Comparison of ENCODE assay signal across 10 cellular contexts in the genomic region with DNA sequence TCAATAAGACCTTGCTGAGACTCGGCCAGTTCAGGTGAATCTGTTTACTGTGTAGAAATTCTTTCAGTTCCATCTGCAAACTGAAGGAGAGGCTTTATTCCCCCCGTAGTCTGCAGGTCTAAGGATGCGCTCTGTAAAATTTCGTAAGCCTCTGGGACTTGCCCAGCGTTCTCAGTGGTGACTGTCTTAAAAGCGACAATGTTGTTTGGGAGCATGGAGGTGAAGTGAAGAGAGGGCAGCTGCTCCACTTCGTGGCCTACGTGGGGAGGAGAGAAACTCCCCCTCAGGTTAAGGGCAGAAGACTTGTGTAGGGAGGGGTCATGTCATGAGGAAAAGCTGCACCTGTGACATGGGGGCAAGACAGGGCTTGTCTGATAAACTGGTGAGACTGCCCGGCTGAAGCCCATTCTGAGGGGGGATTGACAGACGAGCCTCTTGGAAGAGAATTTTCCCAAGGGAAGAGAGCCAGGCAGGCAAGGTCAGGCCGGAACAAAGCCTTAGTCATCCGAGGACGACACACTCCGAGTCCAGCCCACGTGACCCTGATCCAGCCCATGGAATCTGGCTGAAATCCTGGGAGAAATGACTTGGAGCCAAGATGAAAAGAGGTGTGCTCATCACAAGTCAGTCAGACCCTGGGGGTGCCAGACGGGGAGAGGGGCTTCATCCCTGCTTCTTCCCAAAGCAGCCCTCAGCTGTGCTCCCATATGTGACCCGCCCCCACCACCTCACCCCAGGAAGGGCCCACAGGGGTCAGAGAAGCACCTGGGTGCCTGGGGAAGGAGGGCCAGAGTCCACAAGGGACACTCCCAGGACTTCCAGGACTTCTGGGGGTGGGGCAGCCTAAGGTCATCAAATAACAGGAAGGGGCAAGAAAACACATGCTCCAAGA.
A peak's percentile ranks its signal among the peaks of the same experiment; 100 is the strongest.
DNase-seq lines count a peak whose midpoint lies in the region; ATAC-seq and TF ChIP-seq lines count a peak whose summit lies in the region.
"Had no signal": no experiment of that assay in that cellular context is flagged by ENCODE, and none has a peak within 500 bp of the region (broad histone marks: within the 10 kb centered on the region; RNA-seq: fewer than 3 reads in every experiment).

No MANE protein-coding gene starts in this region.

- H4K20me1 ChIP-seq in SK-N-SH (ENCODE audit: insufficient read depth): no peaks in the 10 kb centered on the region

- ATAC-seq in foreskin keratinocyte (peak; percentile 86), GM21825 (IDR thresholded peaks at IDR 0.05; ENCODE audit: unreplicated experiment) (no peak), GM21737 (IDR thresholded peaks at IDR 0.05; ENCODE audit: unreplicated experiment) (no peak)

- no peaks in the 10 kb centered on the region for H3K9me3 ChIP-seq in SK-N-SH
- H3K9me3 ChIP-seq: stomach had no signal

- POLR2A ChIA-PET in SK-N-SH (lab: Yijun Ruan, JAX): no interaction called here

- H3K4me1 ChIP-seq in SK-N-SH (ENCODE audit: control insufficient read depth in 1 of 2, insufficient read depth in 2 of 2, low read depth in 1 of 2, low read length in 1 of 2): peaks cover 0 to 3% of the 10 kb centered on the region in 2 experiments; a peak in 1 of 4 replicates
- peaks cover 16% of the 10 kb centered on the region for H3K4me1 ChIP-seq in foreskin keratinocyte

- H3K36me3 ChIP-seq in SK-N-SH (replicated peaks in 1 of 2; ENCODE audit: control insufficient read depth in 1 of 2, insufficient read depth in 2 of 2, low read length in 1 of 2): no peaks in the 10 kb centered on the region
- H3K36me3 ChIP-seq: stomach had no signal

- TF ChIP-seq CTCF in SK-N-SH (IDR thresholded peaks at IDR 0.05): no peak
- no peak for TF ChIP-seq CTCF in foreskin keratinocyte (conservative IDR thresholded peaks at IDR 0.05)

- no peaks in the 10 kb centered on the region for H3F3A ChIP-seq in SK-N-SH (replicated peaks; ENCODE audit: insufficient read depth)

- TF ChIP-seq EP300 in SK-N-SH (IDR thresholded peaks at IDR 0.05; ENCODE audit: borderline replicate concordance in 1 of 2, low read depth in 1 of 2, low read length in 1 of 2): no peak

- no peak overlapping the region for H3K9ac ChIP-seq in SK-N-SH

- no peak for TF ChIP-seq RAD21 in SK-N-SH (IDR thresholded peaks at IDR 0.05; ENCODE audit: low read length)

- H3K27ac ChIP-seq in SK-N-SH (ENCODE audit: low read depth in 2 of 2, low read length in 1 of 2) (no peak overlapping the region), foreskin keratinocyte (peak overlapping the region; percentile 42)
- H3K27ac ChIP-seq: stomach had no signal

- H3K9me2 ChIP-seq in SK-N-SH: no peaks in the 10 kb centered on the region

- DNase-seq in ELR (ENCODE audit: low read depth): peak; percentile 73
- no peak for DNase-seq in SK-N-SH
- peak; percentile 65 to 77 for DNase-seq in foreskin keratinocyte
- DNase-seq in occipital lobe (lab: John Stamatoyannopoulos, UW): peak; percentile 4
- no peak for DNase-seq in effector CD4-positive, alpha-beta T cell
- no peak for DNase-seq in HuH-7.5 (ENCODE audit: low spot score)
- DNase-seq: GDM1, stomach had no signal

- no peak overlapping the region for H3K4me2 ChIP-seq in SK-N-SH

- H3K79me2 ChIP-seq in SK-N-SH (ENCODE audit: insufficient read depth): no peaks in the 10 kb centered on the region

- H3K4me3 ChIP-seq in SK-N-SH (ENCODE audit: low read depth in 2 of 2, low read length in 1 of 2): no peak overlapping the region
- H3K4me3 ChIP-seq: stomach had no signal

- CTCF ChIA-PET in SK-N-SH (lab: Yijun Ruan, JAX): interaction anchor here (0.9 to 1.0 kb wide), 2 partner anchors 17 to 63 kb away, joined by 3 read pairs; no protein-coding TSS in a partner anchor

- H3K27me3 ChIP-seq in SK-N-SH (ENCODE audit: insufficient read depth) (no peaks in the 10 kb centered on the region), foreskin keratinocyte (no peaks in the 10 kb centered on the region)
- H3K27me3 ChIP-seq: stomach had no signal

- 85% methylated on average over 14 of the region's 17 CpGs for WGBS in SK-N-SH (ENCODE audit: low lambda C conversion rate)

- H2AFZ ChIP-seq in SK-N-SH (ENCODE audit: low read depth): no peak overlapping the region

TF ChIP-seq in SK-N-SH, 30 proteins besides CTCF, POLR2A, EP300 and RAD21:
- TF ChIP-seq, protein P1, sequence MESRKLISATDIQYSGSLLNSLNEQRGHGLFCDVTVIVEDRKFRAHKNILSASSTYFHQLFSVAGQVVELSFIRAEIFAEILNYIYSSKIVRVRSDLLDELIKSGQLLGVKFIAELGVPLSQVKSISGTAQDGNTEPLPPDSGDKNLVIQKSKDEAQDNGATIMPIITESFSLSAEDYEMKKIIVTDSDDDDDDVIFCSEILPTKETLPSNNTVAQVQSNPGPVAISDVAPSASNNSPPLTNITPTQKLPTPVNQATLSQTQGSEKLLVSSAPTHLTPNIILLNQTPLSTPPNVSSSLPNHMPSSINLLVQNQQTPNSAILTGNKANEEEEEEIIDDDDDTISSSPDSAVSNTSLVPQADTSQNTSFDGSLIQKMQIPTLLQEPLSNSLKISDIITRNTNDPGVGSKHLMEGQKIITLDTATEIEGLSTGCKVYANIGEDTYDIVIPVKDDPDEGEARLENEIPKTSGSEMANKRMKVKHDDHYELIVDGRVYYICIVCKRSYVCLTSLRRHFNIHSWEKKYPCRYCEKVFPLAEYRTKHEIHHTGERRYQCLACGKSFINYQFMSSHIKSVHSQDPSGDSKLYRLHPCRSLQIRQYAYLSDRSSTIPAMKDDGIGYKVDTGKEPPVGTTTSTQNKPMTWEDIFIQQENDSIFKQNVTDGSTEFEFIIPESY (IDR thresholded peaks at IDR 0.05; ENCODE audit: borderline replicate concordance, low read depth): no peak
- TF ChIP-seq, protein P2, sequence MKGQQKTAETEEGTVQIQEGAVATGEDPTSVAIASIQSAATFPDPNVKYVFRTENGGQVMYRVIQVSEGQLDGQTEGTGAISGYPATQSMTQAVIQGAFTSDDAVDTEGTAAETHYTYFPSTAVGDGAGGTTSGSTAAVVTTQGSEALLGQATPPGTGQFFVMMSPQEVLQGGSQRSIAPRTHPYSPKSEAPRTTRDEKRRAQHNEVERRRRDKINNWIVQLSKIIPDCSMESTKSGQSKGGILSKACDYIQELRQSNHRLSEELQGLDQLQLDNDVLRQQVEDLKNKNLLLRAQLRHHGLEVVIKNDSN (IDR thresholded peaks at IDR 0.05; ENCODE audit: borderline replicate concordance, low read depth): peak; percentile 65; the same call in 1 of the 2 replicates
TF ChIP-seq in SK-N-SH: peak in this region for 1.

Comparison
In these comparisons a context has a peak if more than half of its experiments do, and no peak if none do; other contexts are left out.
1. DNase-seq: peak in ELR (single experiment), foreskin keratinocyte (2 of 2) and occipital lobe (single experiment); none in SK-N-SH (single experiment), effector CD4-positive, alpha-beta T cell (single experiment) and HuH-7.5 (single experiment).